In genomic region chr6:36596359-36596758, GRCh38 we compare ENCODE assay signal across 8 cellular contexts. TPM values are rescaled to one million over a fixed set of nuclear protein-coding genes. Genes with fewer than 3 reads are reported as not detected.
DNase-seq lines count a peak whose midpoint lies in the region; ATAC-seq and TF ChIP-seq lines count a peak whose summit lies in the region.

No MANE protein-coding gene starts in this region.

- peaks cover 57% of the 10 kb centered on the region for H3K36me3 Mint-ChIP-seq in progenitor cell of endocrine pancreas (ENCODE audit: insufficient read depth)

- peaks cover 58% of the 10 kb centered on the region for H3K36me3 ChIP-seq in Panc1 (ENCODE audit: control insufficient read depth, insufficient read depth, low read length)
- H3K36me3 ChIP-seq in esophagus (ENCODE audit: control insufficient read depth in 2 of 2, insufficient read depth in 2 of 2, low read length in 1 of 2), result peaks cover 10 to 15% of the 10 kb centered on the region in 2 donors

- no peak for ATAC-seq in Panc1
- no peak for ATAC-seq in HG03039 (IDR thresholded peaks at IDR 0.05; ENCODE audit: unreplicated experiment)
- no peak for ATAC-seq in HG03432 (IDR thresholded peaks at IDR 0.05; ENCODE audit: unreplicated experiment)

- H3K27ac Mint-ChIP-seq in progenitor cell of endocrine pancreas, result peak overlapping the region; percentile 100

- H3K4me1 ChIP-seq in Panc1 (ENCODE audit: control insufficient read depth, insufficient read depth, low read length), result peaks cover 40% of the 10 kb centered on the region
- peaks cover 5% of the 10 kb centered on the region in 2 donors for H3K4me1 ChIP-seq in esophagus (ENCODE audit: control insufficient read depth in 2 of 2, insufficient read depth in 2 of 2, low read length in 1 of 2)

- H3K27ac ChIP-seq in Panc1 (ENCODE audit: low read length), result peak overlapping the region; percentile 55
- H3K27ac ChIP-seq in esophagus (ENCODE audit: low read depth in 2 of 2, low read length in 1 of 2), result peak overlapping the region in 1 of 2 donors; percentile 12

- no peaks in the 10 kb centered on the region for H3K27me3 Mint-ChIP-seq in progenitor cell of endocrine pancreas

- H3K9me3 ChIP-seq in Panc1 (ENCODE audit: control insufficient read depth, insufficient read depth, low read depth, low read length) (no peaks in the 10 kb centered on the region), esophagus (ENCODE audit: control insufficient read depth in 2 of 2, insufficient read depth in 1 of 2, low read depth in 1 of 2, low read length in 1 of 2) (no peaks in the 10 kb centered on the region)

- POLR2A ChIA-PET in Panc1 (lab: Charles Lee), result interaction anchor here (0.6 to 0.7 kb wide), 3 partner anchors 48 to 173 kb away, joined by 4 to 17 read pairs (median 12); no protein-coding TSS in a partner anchor
- POLR2A ChIA-PET in GM10248 (lab: Yijun Ruan, JAX), result interaction anchor here (0.6 to 7.3 kb wide), 16 partner anchors 13 to 551 kb away, joined by 3 to 108 read pairs (median 5); partner anchors contain the start of gene CDKN1A

- CTCF ChIA-PET in Panc1 (lab: Charles Lee) (no interaction called here), GM10248 (lab: Yijun Ruan, JAX) (no interaction called here)

- no TSS peak for BruUV-seq in Panc1 (replicated peaks; lab: Mats Ljungman, UMichigan)

- peaks cover 41% of the 10 kb centered on the region for H3K4me1 Mint-ChIP-seq in progenitor cell of endocrine pancreas (ENCODE audit: low read depth)

- H3K4me3 ChIP-seq in GM12864 (ENCODE audit: low read depth, low read length), result peak overlapping the region; percentile 96
- peak overlapping the region; percentile 98 to 99 for H3K4me3 ChIP-seq in Panc1 (ENCODE audit: low read depth in 2 of 2, low read length in 2 of 2)
- H3K4me3 ChIP-seq in esophagus (ENCODE audit: low read depth in 1 of 2, low read length in 2 of 2), result peak overlapping the region; percentile 66 to 98

- H3K27me3 ChIP-seq in Panc1 (ENCODE audit: control insufficient read depth, insufficient read depth, low read length) (no peaks in the 10 kb centered on the region), esophagus (ENCODE audit: control insufficient read depth in 1 of 2, insufficient read depth in 2 of 2, low read length in 2 of 2) (no peaks in the 10 kb centered on the region)

- TF ChIP-seq CTCF in GM12864 (IDR thresholded peaks at IDR 0.05; ENCODE audit: low read depth, low read length, missing control alignments), result no peak
- no peak for TF ChIP-seq CTCF in Panc1 (IDR thresholded peaks at IDR 0.05)
- no peak for TF ChIP-seq CTCF in progenitor cell of endocrine pancreas (IDR thresholded peaks at IDR 0.05; ENCODE audit: unreplicated experiment)
- TF ChIP-seq CTCF in GM10248 (IDR thresholded peaks at IDR 0.05; ENCODE audit: control extremely low read depth, extremely low read depth, low read depth, missing control alignments), result no peak

- in situ Hi-C loops in Panc1 (cut with HindIII; ENCODE audit: low pct_unique_long_range_greater_than_20kb, low sequenced_read_pairs), result no loop called here

- no peaks in the 10 kb centered on the region for H3K9me3 Mint-ChIP-seq in progenitor cell of endocrine pancreas (ENCODE audit: low read depth)

- H3K4me3 Mint-ChIP-seq in progenitor cell of endocrine pancreas (ENCODE audit: low read depth), result peak overlapping the region; percentile 100

- DNase-seq in GM12864 (ENCODE audit: low read depth) (no peak), Panc1 (ENCODE audit: low read depth, low spot score) (no peak), progenitor cell of endocrine pancreas (ENCODE audit: low spot score, unreplicated experiment) (no peak), GM10248 (ENCODE audit: extremely low spot score) (no peak)
- DNase-seq in activated CD8-positive, alpha-beta memory T cell treated with anti-CD3 and anti-CD28 coated beads, Interleukin-2, amount 50 U/mL, for 4 hours, result no peak

- WGBS in esophagus, 2 donors, result 0 to 2% methylated on average over 5 of the region's 5 CpGs

- intact Hi-C loops in Panc1 (cut with micrococcal nuclease; ENCODE audit: unreplicated experiment), result no loop called here

RNA-seq across cellular contexts. Expression of gene SRSF3, which starts 2.2 kb away (rescaled TPM):
- total RNA-seq in Panc1 (2021; ENCODE audit: unreplicated experiment), result 356 TPM
- polyA plus RNA-seq in Panc1 (2012; ENCODE audit: insufficient read length), result 270 TPM
- 100 to 1,000 TPM; 103 to 247 TPM for polyA plus RNA-seq in esophagus
- 427 and 442 TPM in 2 replicates for total RNA-seq in progenitor cell of endocrine pancreas

RNA-seq across cellular contexts. Expression of gene STK38, which starts 49.1 kb away (rescaled TPM):
- total RNA-seq in Panc1 (2021; ENCODE audit: unreplicated experiment), result 44.7 TPM
- polyA plus RNA-seq in Panc1 (2012; ENCODE audit: insufficient read length), result 26.8 TPM
- polyA plus RNA-seq in esophagus, result 10 to 100 TPM; 24.0 to 32.2 TPM
- total RNA-seq in progenitor cell of endocrine pancreas, result 46.9 and 47.2 TPM in 2 replicates
